In the genomic region with DNA sequence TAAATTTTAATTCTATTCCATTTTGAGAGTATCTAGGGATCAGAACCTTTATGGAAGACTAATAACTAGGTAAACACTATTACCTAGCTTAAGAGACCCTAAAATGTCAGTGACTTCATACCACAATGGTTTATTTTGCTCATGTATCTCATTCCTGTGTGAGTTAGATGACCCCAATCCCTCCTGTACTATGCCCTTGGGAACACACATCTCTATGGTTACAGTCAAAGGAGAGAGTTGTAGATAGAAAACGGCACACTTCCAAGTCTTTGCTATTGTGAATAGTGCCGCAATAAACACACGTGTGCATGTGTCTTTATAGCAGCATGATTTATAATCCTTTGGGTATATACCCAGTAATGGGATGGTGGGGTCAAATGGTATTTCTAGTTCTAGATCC, we compare ENCODE assay signal across 1 cellular context. TPM values are rescaled to one million over a fixed set of nuclear protein-coding genes. Genes with fewer than 3 reads are reported as not detected.
"Had no signal": no experiment of that assay in that cellular context is flagged by ENCODE, and none has a peak within 500 bp of the region (broad histone marks: within the 10 kb centered on the region; RNA-seq: fewer than 3 reads in every experiment).

No MANE protein-coding gene starts in this region.

RNA-seq across cellular contexts. Expression of gene ITGA1, which starts 31.1 kb away (rescaled TPM):
- total RNA-seq: OCI-LY7 had no signal
